In genomic region chr2:162014751-162015150, GRCh38 we compare ENCODE assay signal across 16 cellular contexts. TPM values are rescaled to one million over a fixed set of nuclear protein-coding genes. Genes with fewer than 3 reads are reported as not detected.
DNase-seq lines count a peak whose midpoint lies in the region; ATAC-seq and TF ChIP-seq lines count a peak whose summit lies in the region.
"Had no signal": no experiment of that assay in that cellular context is flagged by ENCODE, and none has a peak within 500 bp of the region (broad histone marks: within the 10 kb centered on the region; RNA-seq: fewer than 3 reads in every experiment).

No MANE protein-coding gene starts in this region.

- peak overlapping the region; percentile 97 for H3K27ac Mint-ChIP-seq in activated naive CD4-positive, alpha-beta T cell treated with anti-CD3 and anti-CD28 coated beads, Interleukin-2, amount 10 ng/mL, durations not matched to agents 7 days and 5 days
- H3K27ac Mint-ChIP-seq in stimulated activated effector memory CD8-positive, alpha-beta T cell treated with anti-CD3 and anti-CD28 coated beads, Interleukin-12 subunit alpha, Interleukin-12 subunit beta, amount 100 ng/mL, for 72 hours, result peak overlapping the region; percentile 95

- intact Hi-C loops in PC-3 (cut with micrococcal nuclease), result no loop called here

- no peaks in the 10 kb centered on the region for H3K9me3 ChIP-seq in PC-3 (ENCODE audit: low read length)
- H3K9me3 ChIP-seq: colonic mucosa, heart left ventricle had no signal

- TF ChIP-seq CTCF in PC-3 (conservative IDR thresholded peaks at IDR 0.05; ENCODE audit: low read depth, low read length) (no peak), choroid plexus epithelial cell (conservative IDR thresholded peaks at IDR 0.05; ENCODE audit: low read depth, low read length) (no peak), GM13977 (IDR thresholded peaks at IDR 0.05; ENCODE audit: extremely low read depth, insufficient read depth, missing control alignments) (no peak)

- no peaks in the 10 kb centered on the region for H3K9me2 ChIP-seq in PC-3 (replicated peaks; ENCODE audit: low read length)

- H4K20me1 ChIP-seq in PC-3 (ENCODE audit: low read length), result no peaks in the 10 kb centered on the region

- peaks cover 90% of the 10 kb centered on the region for H3K36me3 Mint-ChIP-seq in activated naive CD4-positive, alpha-beta T cell treated with anti-CD3 and anti-CD28 coated beads, Interleukin-2, amount 10 ng/mL, durations not matched to agents 7 days and 5 days
- H3K36me3 Mint-ChIP-seq in stimulated activated effector memory CD8-positive, alpha-beta T cell treated with anti-CD3 and anti-CD28 coated beads, Interleukin-12 subunit alpha, Interleukin-12 subunit beta, amount 100 ng/mL, for 72 hours, result peaks cover 92% of the 10 kb centered on the region

- peak overlapping the region; percentile 26 for H3K9ac ChIP-seq in PC-3 (ENCODE audit: low read length)

- DNase-seq in activated naive CD4-positive, alpha-beta T cell treated with anti-CD3 and anti-CD28 coated beads, Interleukin-2, amount 10 ng/mL, durations not matched to agents 7 days and 5 days, result no peak
- DNase-seq in activated naive CD4-positive, alpha-beta T cell (lab: John Stamatoyannopoulos, UW), result no peak
- DNase-seq in PC-3, result no peak
- peak; percentile 53 for DNase-seq in choroid plexus epithelial cell (ENCODE audit: low read depth)
- no peak for DNase-seq in stimulated activated effector memory CD8-positive, alpha-beta T cell treated with anti-CD3 and anti-CD28 coated beads, Interleukin-12 subunit alpha, Interleukin-12 subunit beta, amount 100 ng/mL, for 72 hours (ENCODE audit: low spot score in 2 of 2)
- no peak for DNase-seq in GM13977 (ENCODE audit: low spot score)
- DNase-seq: activated T-cell treated with anti-CD3 and anti-CD28 coated beads, Interleukin-2, amount 50 U/mL, for 48 hours; colonic mucosa; erythroblast; GDM1; heart left ventricle; NCI-H1694 had no signal

- H2AFZ ChIP-seq in PC-3 (ENCODE audit: low read length), result no peak overlapping the region

- H3K4me1 Mint-ChIP-seq in activated naive CD4-positive, alpha-beta T cell treated with anti-CD3 and anti-CD28 coated beads, Interleukin-2, amount 10 ng/mL, durations not matched to agents 7 days and 5 days, result peaks cover 74% of the 10 kb centered on the region
- H3K4me1 Mint-ChIP-seq in stimulated activated effector memory CD8-positive, alpha-beta T cell treated with anti-CD3 and anti-CD28 coated beads, Interleukin-12 subunit alpha, Interleukin-12 subunit beta, amount 100 ng/mL, for 72 hours, result peaks cover 53% of the 10 kb centered on the region

- CTCF ChIA-PET in activated naive CD4-positive, alpha-beta T cell treated with anti-CD3 and anti-CD28 coated beads, Interleukin-2, amount 10 ng/mL, durations not matched to agents 7 days and 5 days (lab: Charles Lee), result interaction anchor here (0.6 to 2.1 kb wide), 2 partner anchors 19 to 108 kb away, joined by 3 to 6 read pairs; no protein-coding TSS in a partner anchor
- CTCF ChIA-PET in PC-3 (lab: Charles Lee), result no interaction called here

- H3K27ac ChIP-seq in PC-3 (ENCODE audit: low read length), result 0 out of 2 replicates have a peak overlapping the region, but pooled peaks have one; percentile 24
- H3K27ac ChIP-seq: colonic mucosa had no signal

- BruUV-seq in PC-3 (replicated peaks; lab: Mats Ljungman, UMichigan), result no TSS peak

- no peaks in the 10 kb centered on the region for H3K9me3 Mint-ChIP-seq in activated naive CD4-positive, alpha-beta T cell treated with anti-CD3 and anti-CD28 coated beads, Interleukin-2, amount 10 ng/mL, durations not matched to agents 7 days and 5 days
- no peaks in the 10 kb centered on the region for H3K9me3 Mint-ChIP-seq in stimulated activated effector memory CD8-positive, alpha-beta T cell treated with anti-CD3 and anti-CD28 coated beads, Interleukin-12 subunit alpha, Interleukin-12 subunit beta, amount 100 ng/mL, for 72 hours
- H3K9me3 Mint-ChIP-seq: neural crest cell had no signal

- H3F3A ChIP-seq in PC-3 (ENCODE audit: low read length, unreplicated experiment), result no peaks in the 10 kb centered on the region

- H3K27me3 ChIP-seq in PC-3 (ENCODE audit: low read length), result no peaks in the 10 kb centered on the region
- H3K27me3 ChIP-seq: colonic mucosa, heart left ventricle had no signal

- H3K36me3 ChIP-seq in PC-3 (ENCODE audit: low read depth, low read length), result no peaks in the 10 kb centered on the region
- H3K36me3 ChIP-seq: colonic mucosa had no signal

- H3K27me3 Mint-ChIP-seq in activated naive CD4-positive, alpha-beta T cell treated with anti-CD3 and anti-CD28 coated beads, Interleukin-2, amount 10 ng/mL, durations not matched to agents 7 days and 5 days, result no peaks in the 10 kb centered on the region

- no peaks in the 10 kb centered on the region for H3K79me2 ChIP-seq in PC-3 (ENCODE audit: low read length)

- no peak overlapping the region for H3K4me2 ChIP-seq in PC-3 (ENCODE audit: low read length)

- no peak overlapping the region for H3K4me3 Mint-ChIP-seq in activated naive CD4-positive, alpha-beta T cell treated with anti-CD3 and anti-CD28 coated beads, Interleukin-2, amount 10 ng/mL, durations not matched to agents 7 days and 5 days
- H3K4me3 Mint-ChIP-seq in stimulated activated effector memory CD8-positive, alpha-beta T cell treated with anti-CD3 and anti-CD28 coated beads, Interleukin-12 subunit alpha, Interleukin-12 subunit beta, amount 100 ng/mL, for 72 hours, result no peak overlapping the region
- H3K4me3 Mint-ChIP-seq: neural crest cell had no signal

- POLR2A ChIA-PET in PC-3 (lab: Charles Lee; ENCODE audit: unreplicated experiment), result no interaction called here

- in situ Hi-C loops in GM13977 (cut with MboI; ENCODE audit: low pct_unique_long_range_greater_than_20kb, low sequenced_read_pairs, unreplicated experiment), result no loop called here

- H3K4me3 ChIP-seq in PC-3 (ENCODE audit: low read length) (no peak overlapping the region), choroid plexus epithelial cell (ENCODE audit: low read depth, low read length) (no peak overlapping the region)
- H3K4me3 ChIP-seq: colonic mucosa had no signal

- peak; percentile 81 for ATAC-seq in PC-3
- no peak for ATAC-seq in stimulated activated effector memory CD8-positive, alpha-beta T cell treated with anti-CD3 and anti-CD28 coated beads, Interleukin-12 subunit alpha, Interleukin-12 subunit beta, amount 100 ng/mL, for 72 hours
- no peak for ATAC-seq in HG02763 (IDR thresholded peaks at IDR 0.05; ENCODE audit: unreplicated experiment)
- no peak for ATAC-seq in GM19328 (IDR thresholded peaks at IDR 0.05; ENCODE audit: unreplicated experiment)
- ATAC-seq: heart left ventricle had no signal

- H3K4me1 ChIP-seq in PC-3 (ENCODE audit: insufficient read depth, low read length), result peaks cover 18% of the 10 kb centered on the region; the same call in 1 of the 2 replicates

RNA-seq across cellular contexts. Expression of gene DPP4, which starts 59.3 kb away (rescaled TPM):
- 14.8 and 23.3 TPM in 2 replicates for total RNA-seq in PC-3 (2014; rRNA removed)
- total RNA-seq: H4 had no signal
